27 cellular contexts compared by ENCODE assay signal in genomic region chr18:35728676-35729075, GRCh38.
"Had no signal": no experiment of that assay in that cellular context is flagged by ENCODE, and none has a peak within 500 bp of the region (broad histone marks: within the 10 kb centered on the region; RNA-seq: fewer than 3 reads in every experiment).

No MANE protein-coding gene starts in this region.

- H3K4me2 ChIP-seq: neural progenitor cell had no signal

- H3K27me3 ChIP-seq: body of pancreas, neural progenitor cell, right atrium auricular region, suprapubic skin, tibial artery had no signal

- H3K4me1 ChIP-seq: body of pancreas, foreskin keratinocyte, neural progenitor cell, parathyroid adenoma, psoas muscle, tibial artery had no signal

- H3K4me3 ChIP-seq: body of pancreas, neural progenitor cell, psoas muscle, right atrium auricular region, suprapubic skin, tibial artery had no signal

- H3K9ac ChIP-seq: neural progenitor cell, parathyroid adenoma had no signal

- H3K79me2 ChIP-seq: parathyroid adenoma had no signal

- H3K27ac ChIP-seq: body of pancreas, foreskin keratinocyte, neural progenitor cell, parathyroid adenoma, psoas muscle, right atrium auricular region, suprapubic skin, tibial artery, WERI-Rb-1 had no signal

- H2AFZ ChIP-seq: neural progenitor cell, parathyroid adenoma had no signal

- DNase-seq: activated CD4-positive, alpha-beta T cell treated with anti-CD3 and anti-CD28 coated beads for 48 hours; activated CD4-positive, alpha-beta T cell treated with anti-CD3 and anti-CD28 coated beads, Interleukin-2, amount 50 U/mL, for 48 hours; activated CD8-positive, alpha-beta memory T cell treated with anti-CD3 and anti-CD28 coated beads for 24 hours; activated effector memory CD4-positive, alpha-beta T cell treated with Interleukin-2 at 50 U/mL for 16 hours; activated naive CD4-positive, alpha-beta T cell treated with Interleukin-2 at 50 U/mL for 16 hours; anterior cingulate cortex; body of pancreas; effector CD8-positive, alpha-beta T cell; foreskin keratinocyte; kidney glomerular epithelial cell; left ventricle myocardium superior; midbrain; naive thymus-derived CD8-positive, alpha-beta T cell; occipital lobe; psoas muscle; stimulated activated CD4-positive, alpha-beta T cell treated with anti-CD3 and anti-CD28 coated beads, Interleukin-15, amount 100 ng/mL, for 24 hours; stimulated activated CD4-positive, alpha-beta T cell treated with anti-CD3 and anti-CD28 coated beads, Interleukin-2, amount 100 ng/mL, for 24 hours; stimulated activated naive B cell treated with anti-CD40 and anti-IgM and Interleukin-4, amounts not matched to agents 10 μg/mL and 1 μg/mL and 100 μg/mL, for 72 hours; T1000; tibial artery; WERI-Rb-1 had no signal

- H3K9me3 ChIP-seq: body of pancreas, psoas muscle, suprapubic skin had no signal

- FAIRE-seq: colon had no signal

- H3K36me3 ChIP-seq: neural progenitor cell, right atrium auricular region, suprapubic skin, tibial artery, WERI-Rb-1 had no signal

- ATAC-seq: activated CD4-positive, CD25-positive, alpha-beta regulatory T cell treated with anti-CD3 and anti-CD28 coated beads, Interleukin-2, amount 50 U/mL, for 24 hours; body of pancreas; foreskin keratinocyte; left ventricle myocardium superior; naive thymus-derived CD8-positive, alpha-beta T cell; psoas muscle; stimulated activated naive B cell treated with anti-CD40 and anti-IgM and Interleukin-4, amounts not matched to agents 10 μg/mL and 1 μg/mL and 100 μg/mL, for 72 hours had no signal
